Comparison of ENCODE assay signal across 9 cellular contexts in the genomic region with DNA sequence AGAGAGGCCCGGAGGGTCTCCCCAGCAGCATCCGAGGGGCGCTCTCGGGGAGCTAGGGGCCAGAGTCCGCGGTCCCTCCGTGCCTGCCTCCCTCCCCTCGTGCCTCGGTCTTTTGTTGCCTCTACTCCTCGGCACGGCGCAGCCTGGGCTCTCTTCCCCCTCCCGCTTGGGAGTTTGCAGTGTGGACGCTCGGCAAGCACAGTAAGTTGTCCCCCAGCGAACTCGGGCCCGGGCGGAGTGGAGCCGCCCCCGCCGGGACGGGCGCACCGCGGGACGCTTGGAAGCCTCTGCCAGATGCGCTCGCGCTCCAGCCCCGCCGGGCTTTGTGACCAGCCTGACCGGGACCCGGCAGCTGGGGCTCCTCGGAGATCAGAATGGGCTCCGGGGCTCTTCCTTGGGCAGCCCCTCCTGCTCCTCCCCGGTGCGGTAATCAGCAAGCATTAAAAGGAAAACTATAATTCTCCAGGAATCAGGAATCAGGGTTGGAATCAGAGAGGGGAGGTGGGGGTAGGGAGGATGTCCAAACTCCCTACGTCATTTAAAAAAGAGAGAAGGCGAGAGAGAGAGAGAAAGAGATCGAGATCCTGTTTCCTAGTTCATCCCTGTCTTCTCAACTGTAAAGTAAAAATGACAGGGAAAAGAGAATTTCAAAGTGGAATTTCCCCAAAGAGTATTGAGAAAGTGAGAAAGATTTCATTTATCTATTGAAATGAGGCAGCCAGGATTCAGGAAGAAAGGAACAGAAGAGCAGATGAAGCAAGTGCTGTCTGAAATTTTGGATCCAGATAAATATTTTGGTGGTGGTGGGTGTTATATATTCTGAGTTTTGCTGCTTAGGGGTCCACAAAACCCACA. TPM values are rescaled to one million over a fixed set of nuclear protein-coding genes. Genes with fewer than 3 reads are reported as not detected.
DNase-seq lines count a peak whose midpoint lies in the region; ATAC-seq, FAIRE-seq and TF ChIP-seq lines count a peak whose summit lies in the region.
"Had no signal": no experiment of that assay in that cellular context is flagged by ENCODE, and none has a peak within 500 bp of the region (broad histone marks: within the 10 kb centered on the region; RNA-seq: fewer than 3 reads in every experiment).

No MANE protein-coding gene starts in this region.

- H3K4me3 ChIP-seq in AG09309 (ENCODE audit: control insufficient read depth, low read depth, low read length) (peak overlapping the region; percentile 3; the same call in 1 of the 2 replicates), adrenal gland (peak overlapping the region; percentile 14 to 80 (median 38)), keratinocyte (ENCODE audit: control insufficient read depth in 2 of 3, extremely low read depth in 1 of 3, insufficient read depth in 2 of 3, low read depth in 1 of 3, low read length in 3 of 3) (no peak overlapping the region), smooth muscle cell (peak overlapping the region; percentile 65)

- H4K20me1 ChIP-seq in keratinocyte (ENCODE audit: control insufficient read depth, extremely low read depth, insufficient read depth, low read length) (no peaks in the 10 kb centered on the region), smooth muscle cell (ENCODE audit: low read depth) (no peaks in the 10 kb centered on the region)

- dilution Hi-C loops in keratinocyte (cut with MboI; ENCODE audit: extremely low pct_ligation_motif_present, low sequenced_read_pairs), result no loop called here

- DNase-seq in AG09309 (ENCODE audit: low read depth) (no peak), adrenal gland (peak; percentile 67 to 84 (median 75)), keratinocyte (ENCODE audit: low read depth, low spot score) (no peak), smooth muscle cell (lab: John Stamatoyannopoulos, UW; ENCODE audit: unreplicated experiment) (peak; percentile 6), 8988T (no peak)

- TF ChIP-seq CTCF in AG09309 (IDR thresholded peaks at IDR 0.05; ENCODE audit: control insufficient read depth, insufficient read depth, low read depth, low read length, missing control alignments), result no peak
- TF ChIP-seq CTCF in adrenal gland (IDR thresholded peaks at IDR 0.05), result no peak
- TF ChIP-seq CTCF in keratinocyte (optimal IDR thresholded peaks at IDR 0.05 in 1 of 3, IDR thresholded peaks at IDR 0.05 in 1 of 3, conservative IDR thresholded peaks at IDR 0.05 in 1 of 3; ENCODE audit: extremely low read depth in 1 of 3, insufficient read depth in 2 of 3, low read length in 3 of 3), result no peak
- TF ChIP-seq CTCF in smooth muscle cell (IDR thresholded peaks at IDR 0.05; ENCODE audit: borderline replicate concordance, insufficient read depth, poor library complexity, severe bottlenecking), result no peak

- H3K4me2 ChIP-seq in keratinocyte (ENCODE audit: control insufficient read depth, extremely low read depth, insufficient read depth, low read depth, low read length) (peak overlapping the region; percentile 22), smooth muscle cell (peak overlapping the region; percentile 93)

- no peaks in the 10 kb centered on the region for H3F3A ChIP-seq in smooth muscle cell (ENCODE audit: low read depth)

- no peaks in the 10 kb centered on the region for H3K9me3 ChIP-seq in adrenal gland (replicated peaks in 1 of 3)
- no peaks in the 10 kb centered on the region for H3K9me3 ChIP-seq in keratinocyte (ENCODE audit: control insufficient read depth, low read depth, low read length)
- H3K9me3 ChIP-seq in smooth muscle cell (replicated peaks; ENCODE audit: low read depth), result no peaks in the 10 kb centered on the region

- no peak overlapping the region for H2AFZ ChIP-seq in keratinocyte (ENCODE audit: control insufficient read depth, low read length)
- peak overlapping the region; percentile 82 for H2AFZ ChIP-seq in smooth muscle cell (ENCODE audit: low read depth)

- 1 to 4% (median 3%) methylated on average over 19 to 41 of the region's 41 CpGs for WGBS in adrenal gland, 4 donors
- WGBS in smooth muscle cell (ENCODE audit: low lambda C conversion rate), result 3% methylated on average over 40 of the region's 41 CpGs

- no peaks in the 10 kb centered on the region for H3K79me2 ChIP-seq in keratinocyte (ENCODE audit: control insufficient read depth, insufficient read depth, low read length)
- no peaks in the 10 kb centered on the region for H3K79me2 ChIP-seq in smooth muscle cell (ENCODE audit: low read depth)

- intact Hi-C loops in adrenal gland (cut with DNase I), result loop anchor here in 1 of 2 donors (10.0 kb wide), 1 partner anchor 519 kb away; the partner anchor contains the start of gene L3MBTL4

- H3K36me3 ChIP-seq in adrenal gland (replicated peaks in 1 of 2) (no peaks in the 10 kb centered on the region), keratinocyte (ENCODE audit: control insufficient read depth in 2 of 2, extremely low read depth in 1 of 2, insufficient read depth in 2 of 2, low read length in 2 of 2) (no peaks in the 10 kb centered on the region), smooth muscle cell (ENCODE audit: low read depth) (no peaks in the 10 kb centered on the region)

- H3K9me1 ChIP-seq in keratinocyte (ENCODE audit: control insufficient read depth, extremely low read depth, insufficient read depth, low read length), result no peaks in the 10 kb centered on the region

- no peak for FAIRE-seq in keratinocyte (lab: Jason Lieb, UNC)
- FAIRE-seq: GM18507 had no signal

- peak; percentile 61 to 84 for TF ChIP-seq POLR2A in adrenal gland (IDR thresholded peaks at IDR 0.05)

- H3K27me3 ChIP-seq in adrenal gland, result no peaks in the 10 kb centered on the region
- H3K27me3 ChIP-seq in keratinocyte (ENCODE audit: control insufficient read depth, extremely low read depth, insufficient read depth, low read length), result peaks cover 56% of the 10 kb centered on the region
- peaks cover 75% of the 10 kb centered on the region for H3K27me3 ChIP-seq in smooth muscle cell (ENCODE audit: low read depth)

- no peak overlapping the region for H3K9ac ChIP-seq in keratinocyte (ENCODE audit: control insufficient read depth, extremely low read depth, insufficient read depth, low read length)
- H3K9ac ChIP-seq in smooth muscle cell (ENCODE audit: low read depth), result no peak overlapping the region

- peak; percentile 43 for ATAC-seq in GM21723 (IDR thresholded peaks at IDR 0.05; ENCODE audit: unreplicated experiment)
- ATAC-seq in HG02970 (IDR thresholded peaks at IDR 0.05; ENCODE audit: low FRiP score, unreplicated experiment), result no peak
- ATAC-seq in GM21447 (IDR thresholded peaks at IDR 0.05; ENCODE audit: unreplicated experiment), result no peak

- H3K4me1 ChIP-seq in adrenal gland (replicated peaks in 1 of 2) (peaks cover 20 to 31% of the 10 kb centered on the region in 2 donors), keratinocyte (ENCODE audit: control insufficient read depth, extremely low read depth, insufficient read depth, low read length) (peaks cover 10% of the 10 kb centered on the region), smooth muscle cell (ENCODE audit: low read depth) (no peaks in the 10 kb centered on the region)

- peak overlapping the region in 4 of 5 donors; percentile 77 to 93 (median 88) for H3K27ac ChIP-seq in adrenal gland
- no peak overlapping the region for H3K27ac ChIP-seq in keratinocyte (ENCODE audit: control insufficient read depth, insufficient read depth, low read length)
- H3K27ac ChIP-seq in smooth muscle cell (ENCODE audit: low read depth), result no peak overlapping the region

RNA-seq across cellular contexts. Expression of gene TMEM200C, which starts 0.8 kb away (rescaled TPM):
- total RNA-seq in adrenal gland (10 to 100 TPM in 5 of 8 donors, 1 to 10 TPM in 3; 5.8 to 42.4 (median 15.9) TPM), smooth muscle cell (1.1 and 1.2 TPM in 2 replicates)
- polyA plus RNA-seq in adrenal gland (1 to 10 TPM; 1.6 to 3.1 (median 2.7) TPM), keratinocyte (not detected in 3 replicates), smooth muscle cell (0.56 and 1.8 TPM in 2 replicates)
- not detected for polyA plus RNA-seq in keratinocyte (2011; ENCODE audit: low read depth)
- polyA plus RNA-seq in keratinocyte (2011; cell fraction: cytosol; rRNA removed), result not detected in 2 replicates
- polyA plus RNA-seq in keratinocyte (2011; cell fraction: nucleus; rRNA removed), result not detected in 2 replicates
- polyA plus RNA-seq in keratinocyte (2012; ENCODE audit: low replicate concordance), result not detected in 2 replicates
- polyA minus RNA-seq in keratinocyte, result not detected in 3 replicates
- polyA minus RNA-seq in keratinocyte (2011; cell fraction: cytosol; rRNA and poly(A)+ RNA removed), result not detected
- polyA minus RNA-seq in keratinocyte (2011; cell fraction: nucleus; rRNA and poly(A)+ RNA removed), result not detected in 2 replicates

Comparison
In these comparisons a context has a peak if more than half of its experiments do, and no peak if none do; other contexts are left out.
1. DNase-seq: peak in adrenal gland (7 of 7) and smooth muscle cell (single experiment); none in AG09309 (single experiment), keratinocyte (single experiment) and 8988T (single experiment).
2. H3K4me3 ChIP-seq: peak in AG09309 (single experiment), adrenal gland (4 of 4) and smooth muscle cell (single experiment); none in keratinocyte (0 of 3).
3. H3K27ac ChIP-seq: peak in adrenal gland (4 of 5); none in keratinocyte (single experiment) and smooth muscle cell (single experiment).